12 cellular contexts compared by ENCODE assay signal in the genomic region with DNA sequence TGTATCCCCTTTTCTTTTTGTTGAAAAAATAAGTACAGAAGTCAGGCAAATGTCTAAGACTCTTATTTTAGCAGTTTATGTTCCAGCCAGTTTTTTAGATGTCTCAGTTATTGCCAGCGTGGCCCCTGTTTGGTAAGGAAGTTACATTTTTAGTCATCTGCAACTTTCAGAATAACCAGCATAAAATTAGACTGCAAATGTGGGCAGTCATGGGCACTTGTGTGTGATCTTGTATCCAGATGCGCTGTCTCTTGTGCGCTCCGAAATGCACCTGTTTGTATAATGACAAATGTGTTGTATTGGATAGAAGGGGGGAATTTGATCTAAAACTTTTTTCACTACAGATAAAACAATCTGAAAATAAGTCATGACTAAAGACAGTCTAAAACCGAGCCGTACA. TPM values are rescaled to one million over a fixed set of nuclear protein-coding genes. Genes with fewer than 3 reads are reported as not detected.
DNase-seq lines count a peak whose midpoint lies in the region; ATAC-seq and TF ChIP-seq lines count a peak whose summit lies in the region.
"Had no signal": no experiment of that assay in that cellular context is flagged by ENCODE, and none has a peak within 500 bp of the region (broad histone marks: within the 10 kb centered on the region; RNA-seq: fewer than 3 reads in every experiment).

No MANE protein-coding gene starts in this region.

- DNase-seq in GM13977 (ENCODE audit: low spot score) = peak; percentile 56
- no peak for DNase-seq in esophagus muscularis mucosa (ENCODE audit: extremely low spot score)
- no peak for DNase-seq in glutamatergic neuron
- no peak for DNase-seq in SIG-M5 (lab: John Stamatoyannopoulos, UW)
- no peak for DNase-seq in middle frontal gyrus (ENCODE audit: extremely low spot score, low spot score)
- DNase-seq: amniotic stem cell; DMS53; stimulated activated CD4-positive, alpha-beta T cell treated with anti-CD3 and anti-CD28 coated beads, Interleukin-12 subunit alpha, Interleukin-12 subunit beta, amount 100 ng/mL, for 4 hours; WERI-Rb-1 had no signal

- no peaks in the 10 kb centered on the region for H3K9me3 ChIP-seq in esophagus muscularis mucosa

- TF ChIP-seq EP300 in esophagus muscularis mucosa (IDR thresholded peaks at IDR 0.05) = no peak

- H3K4me1 ChIP-seq in esophagus muscularis mucosa = peaks cover 16 to 59% (median 53%) of the 10 kb centered on the region in 4 donors

- H3K27me3 Mint-ChIP-seq in glutamatergic neuron (ENCODE audit: unreplicated experiment) = no peaks in the 10 kb centered on the region

- TF ChIP-seq CTCF in GM13977 (IDR thresholded peaks at IDR 0.05; ENCODE audit: extremely low read depth, insufficient read depth, missing control alignments) (no peak), esophagus muscularis mucosa (IDR thresholded peaks at IDR 0.05) (no peak), glutamatergic neuron (IDR thresholded peaks at IDR 0.05; ENCODE audit: partially characterized antibody, unreplicated experiment) (no peak)

- intact Hi-C loops in esophagus muscularis mucosa (cut with DNase I) = no loop called here

- 85% methylated on average over 6 of the region's 6 CpGs for WGBS in esophagus muscularis mucosa

- peak overlapping the region; percentile 61 to 80 (median 72) for H3K27ac ChIP-seq in esophagus muscularis mucosa (replicated peaks in 1 of 4)
- H3K27ac ChIP-seq: WERI-Rb-1 had no signal

- no peaks in the 10 kb centered on the region for H3K9me3 Mint-ChIP-seq in glutamatergic neuron (ENCODE audit: unreplicated experiment)

- peaks cover 7% of the 10 kb centered on the region for H3K4me1 Mint-ChIP-seq in glutamatergic neuron (ENCODE audit: low read depth, unreplicated experiment)

- H3K36me3 ChIP-seq in esophagus muscularis mucosa = peaks cover 0 to 15% (median 9%) of the 10 kb centered on the region in 4 donors
- H3K36me3 ChIP-seq: WERI-Rb-1 had no signal

- no peaks in the 10 kb centered on the region for H3K27me3 ChIP-seq in esophagus muscularis mucosa

- no peak for TF ChIP-seq POLR2A in esophagus muscularis mucosa (IDR thresholded peaks at IDR 0.05; ENCODE audit: low read depth)

- H3K27ac Mint-ChIP-seq in glutamatergic neuron (ENCODE audit: unreplicated experiment) = no peak overlapping the region

- no peak overlapping the region for H3K4me3 ChIP-seq in esophagus muscularis mucosa

- H3K4me3 Mint-ChIP-seq in glutamatergic neuron (ENCODE audit: unreplicated experiment) = no peak overlapping the region

- ATAC-seq in GM21390 (IDR thresholded peaks at IDR 0.05; ENCODE audit: unreplicated experiment) (peak; percentile 31), HG03571 (IDR thresholded peaks at IDR 0.05; ENCODE audit: unreplicated experiment) (peak; percentile 55), GM18520 (IDR thresholded peaks at IDR 0.05; ENCODE audit: unreplicated experiment) (no peak)

- in situ Hi-C loops in GM13977 (cut with MboI; ENCODE audit: low pct_unique_long_range_greater_than_20kb, low sequenced_read_pairs, unreplicated experiment) = loop anchor here (10.0 kb wide), 2 partner anchors 118 to 238 kb away; no protein-coding TSS in a partner anchor

- H3K36me3 Mint-ChIP-seq in glutamatergic neuron (ENCODE audit: unreplicated experiment) = no peaks in the 10 kb centered on the region

RNA-seq across cellular contexts. Expression of a gene that starts 44.3 kb away (rescaled TPM):
- total RNA-seq in esophagus muscularis mucosa (1 to 10 TPM in 2 of 4 donors, under 1 TPM in 2; 0.42 to 1.8 (median 1.1) TPM), glutamatergic neuron (ENCODE audit: unreplicated experiment) (64.7 TPM)

Comparison
In these comparisons a context has a peak if more than half of its experiments do, and no peak if none do; other contexts are left out.
1. RNA of a gene that starts 44.3 kb away (total RNA-seq): 64.7 TPM in glutamatergic neuron (single experiment); 0.42 to 1.8 TPM in esophagus muscularis mucosa; every median in the first group is over 10 times any median in the second.